In the genomic region with DNA sequence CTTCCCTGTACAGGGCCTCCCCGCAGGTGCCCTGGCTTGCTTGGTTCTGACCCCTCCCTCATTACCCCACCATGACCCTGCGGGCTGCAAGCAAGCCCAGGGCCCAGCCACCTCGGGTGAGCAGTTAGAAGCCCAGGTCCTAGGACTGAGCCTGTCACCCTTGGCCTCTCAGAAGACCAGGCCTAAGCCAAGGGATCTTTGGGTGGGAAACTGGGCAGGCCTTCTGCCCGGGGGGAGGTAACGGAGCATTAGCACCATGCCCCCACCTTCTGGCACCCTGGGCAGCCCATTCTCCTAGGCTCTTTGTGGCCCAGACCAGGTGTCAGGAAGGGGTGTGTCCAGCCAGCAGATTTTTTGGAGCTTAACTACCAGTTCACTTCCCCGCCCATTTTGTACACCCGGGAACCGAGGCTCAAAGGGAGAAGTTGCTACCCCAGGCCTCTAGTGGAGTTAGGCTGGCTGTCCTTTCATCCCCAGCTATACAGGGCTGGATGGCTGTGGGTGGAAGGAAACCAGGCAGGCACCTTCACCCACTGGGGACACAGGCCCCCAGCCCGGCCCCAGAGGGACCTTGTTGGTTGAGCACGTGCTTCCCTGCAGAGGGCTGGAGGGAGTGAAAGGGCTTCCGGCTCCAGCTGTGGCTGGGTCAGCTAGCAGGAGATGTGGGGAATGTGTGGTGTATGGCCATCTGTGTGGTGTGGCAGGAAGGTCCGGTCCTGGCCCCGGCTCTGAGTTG, we compare ENCODE assay signal across 1 cellular context.
TF ChIP-seq lines count a peak whose summit lies in the region.

No MANE protein-coding gene starts in this region.

TF ChIP-seq in K562, 482 proteins besides CTCF, POLR2A, EP300 and RAD21 (continued from another document and continues in another):
- TF ChIP-seq BRF2 (IDR thresholded peaks at IDR 0.05; ENCODE audit: borderline replicate concordance, insufficient read depth, insufficient read length) (no peak), ATF6 (CRISPR knock-in tag; IDR thresholded peaks at IDR 0.05) (peak; percentile 43; the same call in 1 of the 2 replicates), EHMT2 (IDR thresholded peaks at IDR 0.05) (no peak), GMEB1 (CRISPR knock-in tag; IDR thresholded peaks at IDR 0.05) (no peak), ZNF395 (CRISPR knock-in tag; IDR thresholded peaks at IDR 0.05) (peak; percentile 50; the same call in 1 of the 2 replicates), ETV1 (tag; conservative IDR thresholded peaks at IDR 0.05; ENCODE audit: low read depth) (0 out of 2 replicates have a peak, but pooled peaks have one; percentile 22), HDAC2 (IDR thresholded peaks at IDR 0.05) (no peak), NR1H2 (CRISPR knock-in tag; IDR thresholded peaks at IDR 0.05) (no peak), USF2 (CRISPR knock-in tag; IDR thresholded peaks at IDR 0.05) (peak; percentile 25; the same call in 1 of the 2 replicates), BHLHE40 (IDR thresholded peaks at IDR 0.05; ENCODE audit: low read length) (peak; percentile 73), ZNF740 (CRISPR knock-in tag; IDR thresholded peaks at IDR 0.05) (no peak), ZNF740 (tag; IDR thresholded peaks at IDR 0.05) (no peak), YY1 (IDR thresholded peaks at IDR 0.05; ENCODE audit: borderline replicate concordance in 1 of 3, control insufficient read depth in 1 of 3, extremely low read depth in 1 of 3, insufficient read depth in 3 of 3, insufficient read length in 1 of 3, insufficient replicate concordance in 2 of 3, low read depth in 1 of 3, low read length in 2 of 3) (peak in 2 of 3 experiments; percentile 5 to 17), TFAP4 (CRISPR knock-in tag; IDR thresholded peaks at IDR 0.05; ENCODE audit: borderline replicate concordance) (peak; percentile 61; the same call in 1 of the 2 replicates), FOXJ3 (CRISPR knock-in tag; IDR thresholded peaks at IDR 0.05) (no peak), MAZ (CRISPR knock-in tag; conservative IDR thresholded peaks at IDR 0.05 in 1 of 2, IDR thresholded peaks at IDR 0.05 in 1 of 2) (0 out of 4 replicates have a peak, but pooled peaks of 1 of the 2 experiments have one; percentile 4), HNRNPH1 (optimal IDR thresholded peaks at IDR 0.05; ENCODE audit: low read depth, low read length) (no peak), ZNF239 (CRISPR knock-in tag; IDR thresholded peaks at IDR 0.05) (no peak), GABPB1 (CRISPR knock-in tag; IDR thresholded peaks at IDR 0.05) (no peak)
- TF ChIP-seq, protein P1, sequence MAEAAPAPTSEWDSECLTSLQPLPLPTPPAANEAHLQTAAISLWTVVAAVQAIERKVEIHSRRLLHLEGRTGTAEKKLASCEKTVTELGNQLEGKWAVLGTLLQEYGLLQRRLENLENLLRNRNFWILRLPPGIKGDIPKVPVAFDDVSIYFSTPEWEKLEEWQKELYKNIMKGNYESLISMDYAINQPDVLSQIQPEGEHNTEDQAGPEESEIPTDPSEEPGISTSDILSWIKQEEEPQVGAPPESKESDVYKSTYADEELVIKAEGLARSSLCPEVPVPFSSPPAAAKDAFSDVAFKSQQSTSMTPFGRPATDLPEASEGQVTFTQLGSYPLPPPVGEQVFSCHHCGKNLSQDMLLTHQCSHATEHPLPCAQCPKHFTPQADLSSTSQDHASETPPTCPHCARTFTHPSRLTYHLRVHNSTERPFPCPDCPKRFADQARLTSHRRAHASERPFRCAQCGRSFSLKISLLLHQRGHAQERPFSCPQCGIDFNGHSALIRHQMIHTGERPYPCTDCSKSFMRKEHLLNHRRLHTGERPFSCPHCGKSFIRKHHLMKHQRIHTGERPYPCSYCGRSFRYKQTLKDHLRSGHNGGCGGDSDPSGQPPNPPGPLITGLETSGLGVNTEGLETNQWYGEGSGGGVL (CRISPR knock-in tag; IDR thresholded peaks at IDR 0.05) = no peak
- TF ChIP-seq, protein P2, sequence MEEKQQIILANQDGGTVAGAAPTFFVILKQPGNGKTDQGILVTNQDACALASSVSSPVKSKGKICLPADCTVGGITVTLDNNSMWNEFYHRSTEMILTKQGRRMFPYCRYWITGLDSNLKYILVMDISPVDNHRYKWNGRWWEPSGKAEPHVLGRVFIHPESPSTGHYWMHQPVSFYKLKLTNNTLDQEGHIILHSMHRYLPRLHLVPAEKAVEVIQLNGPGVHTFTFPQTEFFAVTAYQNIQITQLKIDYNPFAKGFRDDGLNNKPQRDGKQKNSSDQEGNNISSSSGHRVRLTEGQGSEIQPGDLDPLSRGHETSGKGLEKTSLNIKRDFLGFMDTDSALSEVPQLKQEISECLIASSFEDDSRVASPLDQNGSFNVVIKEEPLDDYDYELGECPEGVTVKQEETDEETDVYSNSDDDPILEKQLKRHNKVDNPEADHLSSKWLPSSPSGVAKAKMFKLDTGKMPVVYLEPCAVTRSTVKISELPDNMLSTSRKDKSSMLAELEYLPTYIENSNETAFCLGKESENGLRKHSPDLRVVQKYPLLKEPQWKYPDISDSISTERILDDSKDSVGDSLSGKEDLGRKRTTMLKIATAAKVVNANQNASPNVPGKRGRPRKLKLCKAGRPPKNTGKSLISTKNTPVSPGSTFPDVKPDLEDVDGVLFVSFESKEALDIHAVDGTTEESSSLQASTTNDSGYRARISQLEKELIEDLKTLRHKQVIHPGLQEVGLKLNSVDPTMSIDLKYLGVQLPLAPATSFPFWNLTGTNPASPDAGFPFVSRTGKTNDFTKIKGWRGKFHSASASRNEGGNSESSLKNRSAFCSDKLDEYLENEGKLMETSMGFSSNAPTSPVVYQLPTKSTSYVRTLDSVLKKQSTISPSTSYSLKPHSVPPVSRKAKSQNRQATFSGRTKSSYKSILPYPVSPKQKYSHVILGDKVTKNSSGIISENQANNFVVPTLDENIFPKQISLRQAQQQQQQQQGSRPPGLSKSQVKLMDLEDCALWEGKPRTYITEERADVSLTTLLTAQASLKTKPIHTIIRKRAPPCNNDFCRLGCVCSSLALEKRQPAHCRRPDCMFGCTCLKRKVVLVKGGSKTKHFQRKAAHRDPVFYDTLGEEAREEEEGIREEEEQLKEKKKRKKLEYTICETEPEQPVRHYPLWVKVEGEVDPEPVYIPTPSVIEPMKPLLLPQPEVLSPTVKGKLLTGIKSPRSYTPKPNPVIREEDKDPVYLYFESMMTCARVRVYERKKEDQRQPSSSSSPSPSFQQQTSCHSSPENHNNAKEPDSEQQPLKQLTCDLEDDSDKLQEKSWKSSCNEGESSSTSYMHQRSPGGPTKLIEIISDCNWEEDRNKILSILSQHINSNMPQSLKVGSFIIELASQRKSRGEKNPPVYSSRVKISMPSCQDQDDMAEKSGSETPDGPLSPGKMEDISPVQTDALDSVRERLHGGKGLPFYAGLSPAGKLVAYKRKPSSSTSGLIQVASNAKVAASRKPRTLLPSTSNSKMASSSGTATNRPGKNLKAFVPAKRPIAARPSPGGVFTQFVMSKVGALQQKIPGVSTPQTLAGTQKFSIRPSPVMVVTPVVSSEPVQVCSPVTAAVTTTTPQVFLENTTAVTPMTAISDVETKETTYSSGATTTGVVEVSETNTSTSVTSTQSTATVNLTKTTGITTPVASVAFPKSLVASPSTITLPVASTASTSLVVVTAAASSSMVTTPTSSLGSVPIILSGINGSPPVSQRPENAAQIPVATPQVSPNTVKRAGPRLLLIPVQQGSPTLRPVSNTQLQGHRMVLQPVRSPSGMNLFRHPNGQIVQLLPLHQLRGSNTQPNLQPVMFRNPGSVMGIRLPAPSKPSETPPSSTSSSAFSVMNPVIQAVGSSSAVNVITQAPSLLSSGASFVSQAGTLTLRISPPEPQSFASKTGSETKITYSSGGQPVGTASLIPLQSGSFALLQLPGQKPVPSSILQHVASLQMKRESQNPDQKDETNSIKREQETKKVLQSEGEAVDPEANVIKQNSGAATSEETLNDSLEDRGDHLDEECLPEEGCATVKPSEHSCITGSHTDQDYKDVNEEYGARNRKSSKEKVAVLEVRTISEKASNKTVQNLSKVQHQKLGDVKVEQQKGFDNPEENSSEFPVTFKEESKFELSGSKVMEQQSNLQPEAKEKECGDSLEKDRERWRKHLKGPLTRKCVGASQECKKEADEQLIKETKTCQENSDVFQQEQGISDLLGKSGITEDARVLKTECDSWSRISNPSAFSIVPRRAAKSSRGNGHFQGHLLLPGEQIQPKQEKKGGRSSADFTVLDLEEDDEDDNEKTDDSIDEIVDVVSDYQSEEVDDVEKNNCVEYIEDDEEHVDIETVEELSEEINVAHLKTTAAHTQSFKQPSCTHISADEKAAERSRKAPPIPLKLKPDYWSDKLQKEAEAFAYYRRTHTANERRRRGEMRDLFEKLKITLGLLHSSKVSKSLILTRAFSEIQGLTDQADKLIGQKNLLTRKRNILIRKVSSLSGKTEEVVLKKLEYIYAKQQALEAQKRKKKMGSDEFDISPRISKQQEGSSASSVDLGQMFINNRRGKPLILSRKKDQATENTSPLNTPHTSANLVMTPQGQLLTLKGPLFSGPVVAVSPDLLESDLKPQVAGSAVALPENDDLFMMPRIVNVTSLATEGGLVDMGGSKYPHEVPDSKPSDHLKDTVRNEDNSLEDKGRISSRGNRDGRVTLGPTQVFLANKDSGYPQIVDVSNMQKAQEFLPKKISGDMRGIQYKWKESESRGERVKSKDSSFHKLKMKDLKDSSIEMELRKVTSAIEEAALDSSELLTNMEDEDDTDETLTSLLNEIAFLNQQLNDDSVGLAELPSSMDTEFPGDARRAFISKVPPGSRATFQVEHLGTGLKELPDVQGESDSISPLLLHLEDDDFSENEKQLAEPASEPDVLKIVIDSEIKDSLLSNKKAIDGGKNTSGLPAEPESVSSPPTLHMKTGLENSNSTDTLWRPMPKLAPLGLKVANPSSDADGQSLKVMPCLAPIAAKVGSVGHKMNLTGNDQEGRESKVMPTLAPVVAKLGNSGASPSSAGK (IDR thresholded peaks at IDR 0.05) = peak; percentile 91
